In the genomic region with DNA sequence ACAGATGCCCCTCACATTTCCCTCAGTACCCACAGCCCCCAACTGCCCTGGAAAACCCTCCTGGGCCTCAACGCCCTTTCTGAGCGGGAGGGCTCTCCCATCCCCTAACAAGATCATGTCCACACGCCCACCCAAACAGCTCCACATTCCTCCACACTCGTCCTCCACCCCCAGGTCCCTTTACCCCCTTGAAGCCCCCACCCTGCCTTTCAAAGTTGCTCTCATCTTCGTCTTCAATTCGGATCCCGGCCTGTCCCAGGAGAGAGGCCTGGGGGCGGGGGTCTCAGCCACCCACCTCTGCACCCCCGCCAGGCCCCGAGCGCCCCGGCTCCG, we compare ENCODE assay signal across 16 cellular contexts. TPM values are rescaled to one million over a fixed set of nuclear protein-coding genes. Genes with fewer than 3 reads are reported as not detected.
DNase-seq lines count a peak whose midpoint lies in the region; ATAC-seq, FAIRE-seq and TF ChIP-seq lines count a peak whose summit lies in the region.
"Had no signal": no experiment of that assay in that cellular context is flagged by ENCODE, and none has a peak within 500 bp of the region (broad histone marks: within the 10 kb centered on the region; RNA-seq: fewer than 3 reads in every experiment).

No MANE protein-coding gene starts in this region.

- peaks cover 76% of the 10 kb centered on the region for H3K4me1 ChIP-seq in A673 (ENCODE audit: insufficient read depth, low read length, poor library complexity, severe bottlenecking)
- peaks cover 0 to 89% (median 2%) of the 10 kb centered on the region in 4 donors for H3K4me1 ChIP-seq in Peyer's patch
- H3K4me1 ChIP-seq in prostate gland (replicated peaks), result no peaks in the 10 kb centered on the region
- H3K4me1 ChIP-seq: HAP-1 had no signal

- no peak for TF ChIP-seq POLR2A in Peyer's patch (IDR thresholded peaks at IDR 0.05)
- TF ChIP-seq POLR2A in prostate gland (IDR thresholded peaks at IDR 0.05), result no peak

- POLR2A ChIA-PET in A673 (lab: Charles Lee; ENCODE audit: low non-redundant PET), result no interaction called here

- DNase-seq in A673 (ENCODE audit: low spot score), result no peak
- DNase-seq in Peyer's patch, result peak in 1 of 3 donors; percentile 30
- DNase-seq in fibroblast of pulmonary artery (ENCODE audit: low read depth), result no peak
- no peak for DNase-seq in prostate gland (ENCODE audit: low spot score)
- DNase-seq in urothelium cell line (ENCODE audit: low spot score), result no peak
- DNase-seq in A172 (ENCODE audit: low spot score), result no peak
- DNase-seq in stimulated activated naive CD4-positive, alpha-beta T cell treated with Interleukin-2 at 50 U/mL for 16 hours (lab: John Stamatoyannopoulos, UW), result no peak
- DNase-seq: activated CD8-positive, alpha-beta memory T cell treated with anti-CD3 and anti-CD28 coated beads, Interleukin-2, amount 50 U/mL, for 4 hours; AML-193; DMS79 treated with DMSO at 0.1 percent for 48 hours; SIG-M5 had no signal

- ATAC-seq in GM18861 (IDR thresholded peaks at IDR 0.05; ENCODE audit: unreplicated experiment), result no peak

- WGBS in prostate gland, result 55% methylated on average over 13 of the region's 13 CpGs

- H3K27me3 ChIP-seq in A673 (replicated peaks; ENCODE audit: insufficient read depth, low read depth, low read length, poor library complexity) (no peaks in the 10 kb centered on the region), Peyer's patch (no peaks in the 10 kb centered on the region), prostate gland (replicated peaks; ENCODE audit: insufficient read depth) (peaks cover 2% of the 10 kb centered on the region)

- H3K36me3 ChIP-seq in A673 (ENCODE audit: insufficient read depth, low read length, poor library complexity, severe bottlenecking), result no peaks in the 10 kb centered on the region
- H3K36me3 ChIP-seq in Peyer's patch, result no peaks in the 10 kb centered on the region
- H3K36me3 ChIP-seq in prostate gland, result no peaks in the 10 kb centered on the region
- H3K36me3 ChIP-seq: HAP-1 had no signal

- H3K4me3 ChIP-seq in A673 (ENCODE audit: low read depth, low read length, poor library complexity, severe bottlenecking), result peak overlapping the region; percentile 54
- H3K4me3 ChIP-seq in Peyer's patch, result peak overlapping the region; percentile 8 to 43 (median 32)
- H3K4me3 ChIP-seq in fibroblast of pulmonary artery (replicated peaks; ENCODE audit: low read depth, low read length), result peak overlapping the region; percentile 36
- peak overlapping the region; percentile 37 to 38 for H3K4me3 ChIP-seq in prostate gland
- H3K4me3 ChIP-seq: HAP-1 had no signal

- H3K9me3 ChIP-seq in A673 (ENCODE audit: low read depth, low read length, poor library complexity, severe bottlenecking), result no peaks in the 10 kb centered on the region
- no peaks in the 10 kb centered on the region for H3K9me3 ChIP-seq in Peyer's patch
- no peaks in the 10 kb centered on the region for H3K9me3 ChIP-seq in prostate gland
- H3K9me3 ChIP-seq: HAP-1 had no signal

- CTCF ChIA-PET in A673 (lab: Charles Lee), result interaction anchor here (1.5 kb wide), 1 partner anchor 71 kb away, joined by 5 read pairs; no protein-coding TSS in a partner anchor

- intact Hi-C loops in A673 (cut with micrococcal nuclease; ENCODE audit: unreplicated experiment) (no loop called here), prostate gland (cut with DNase I) (no loop called here)

- FAIRE-seq in urothelium cell line (lab: Jason Lieb, UNC), result no peak
- FAIRE-seq: GM12892 had no signal

- H3K27ac ChIP-seq in A673 (ENCODE audit: low read depth, low read length, poor library complexity, severe bottlenecking), result peak overlapping the region; percentile 53
- peak overlapping the region; percentile 43 to 96 (median 62) for H3K27ac ChIP-seq in Peyer's patch
- H3K27ac ChIP-seq in prostate gland, result peak overlapping the region; percentile 39

- no TSS peak for BruUV-seq in A673 (replicated peaks; lab: Mats Ljungman, UMichigan)

- TF ChIP-seq CTCF in A673 (conservative IDR thresholded peaks at IDR 0.05; ENCODE audit: low read depth, low read length) (no peak), Peyer's patch (IDR thresholded peaks at IDR 0.05) (no peak), fibroblast of pulmonary artery (IDR thresholded peaks at IDR 0.05; ENCODE audit: low read length, missing control alignments) (no peak), prostate gland (IDR thresholded peaks at IDR 0.05) (no peak)

RNA-seq across cellular contexts. Expression of a gene that starts 14.3 kb away (rescaled TPM):
- total RNA-seq in A673 (2021), result 9.7 and 11.9 TPM in 2 replicates
- total RNA-seq in Peyer's patch, result 1 to 10 TPM; 1.8 to 6.6 (median 5.1) TPM
- 1 to 10 TPM in 1 of 2 donors, under 1 TPM in 1; 0.41 to 1.1 TPM for total RNA-seq in prostate gland
- 5.1 and 6.3 TPM in 2 replicates for total RNA-seq in A172 (2014; rRNA removed; shearing (Covaris generic))

RNA-seq across cellular contexts. Expression of a gene that starts 18.9 kb away (rescaled TPM):
- total RNA-seq in A673 (2021), result 34.5 and 37.8 TPM in 2 replicates
- 1 to 10 TPM; 1.4 to 9.6 (median 4.1) TPM for total RNA-seq in Peyer's patch
- 1 to 10 TPM; 4.1 to 9.5 TPM for total RNA-seq in prostate gland
- total RNA-seq in A172 (2014; rRNA removed; shearing (Covaris generic)), result 27.0 and 30.6 TPM in 2 replicates

RNA-seq across cellular contexts. Expression of a gene that starts 26.2 kb away (rescaled TPM):
- 40.7 and 46.1 TPM in 2 replicates for total RNA-seq in A673 (2021)
- total RNA-seq in Peyer's patch, result 10 to 100 TPM; 37.0 to 89.3 (median 65.4) TPM
- 10 to 100 TPM in 1 of 2 donors, 1 to 10 TPM in 1; 7.8 to 11.4 TPM for total RNA-seq in prostate gland
- 20.1 and 24.1 TPM in 2 replicates for total RNA-seq in A172 (2014; rRNA removed; shearing (Covaris generic))

RNA-seq across cellular contexts. Expression of a gene that starts 29.7 kb away (rescaled TPM):
- total RNA-seq in A673 (2021) (5.9 and 6.4 TPM in 2 replicates), Peyer's patch (10 to 100 TPM in 3 of 4 donors, 1 to 10 TPM in 1; 7.7 to 22.5 (median 15.0) TPM), prostate gland (1 to 10 TPM in 1 of 2 donors, under 1 TPM in 1; 0.36 to 1.1 TPM)
- total RNA-seq in A172 (2014; rRNA removed; shearing (Covaris generic)), result 2.0 and 2.4 TPM in 2 replicates
- total RNA-seq: mononuclear cell had no signal

RNA-seq across cellular contexts. Expression of a gene that starts 33.0 kb away (rescaled TPM):
- total RNA-seq in A673 (2021) (not detected in 2 replicates), Peyer's patch (not detected), prostate gland (not detected)
- not detected in 2 replicates for total RNA-seq in A172 (2014; rRNA removed; shearing (Covaris generic))
- total RNA-seq: mononuclear cell, sciatic nerve had no signal
